In genomic region chr1:155909894-155910293, GRCh38 we compare ENCODE assay signal across 8 cellular contexts. TPM values are rescaled to one million over a fixed set of nuclear protein-coding genes. Genes with fewer than 3 reads are reported as not detected.
DNase-seq lines count a peak whose midpoint lies in the region; TF ChIP-seq lines count a peak whose summit lies in the region.

No MANE protein-coding gene starts in this region.

- no peaks in the 10 kb centered on the region for H3K27me3 Mint-ChIP-seq in neural crest cell (ENCODE audit: low read depth)

- in situ Hi-C loops in G401 (cut with HindIII; ENCODE audit: low sequenced_read_pairs) = no loop called here

- peak overlapping the region; percentile 96 for H3K4me3 Mint-ChIP-seq in neural crest cell

- peak overlapping the region; percentile 85 for H3K4me3 ChIP-seq in DOHH2 (ENCODE audit: low read length)
- H3K4me3 ChIP-seq in epithelial cell of esophagus (ENCODE audit: low read length) = peak overlapping the region; percentile 69

- DNase-seq in RKO (ENCODE audit: low spot score) (peak; percentile 72), epithelial cell of esophagus (ENCODE audit: low read depth) (peak; percentile 91), neural crest cell (ENCODE audit: low read depth, low spot score) (no peak), SW480 (ENCODE audit: low spot score) (no peak), G401 (ENCODE audit: low spot score) (no peak), HUDEP-2 (lab: John Stamatoyannopoulos, UW; ENCODE audit: unreplicated experiment in 76 of 76) (no peak), cerebellar nuclear complex (lab: John Stamatoyannopoulos, UW) (no peak)

- no peaks in the 10 kb centered on the region for H3K9me3 Mint-ChIP-seq in neural crest cell

- H3K4me1 Mint-ChIP-seq in neural crest cell = peaks cover 21% of the 10 kb centered on the region

- H3K4me1 ChIP-seq in DOHH2 (ENCODE audit: control insufficient read depth, low read length) = peaks cover 20% of the 10 kb centered on the region

- no peaks in the 10 kb centered on the region for H3K9me3 ChIP-seq in DOHH2 (ENCODE audit: control insufficient read depth, insufficient read depth, low read length)

- H3K9me2 ChIP-seq in DOHH2 (replicated peaks; ENCODE audit: control insufficient read depth, low read length) = no peaks in the 10 kb centered on the region

- no peaks in the 10 kb centered on the region for H3K27me3 ChIP-seq in DOHH2 (ENCODE audit: control insufficient read depth, low read length)

- peaks cover 16% of the 10 kb centered on the region for H3K36me3 Mint-ChIP-seq in neural crest cell (ENCODE audit: low read depth)

- TF ChIP-seq CTCF in DOHH2 (IDR thresholded peaks at IDR 0.05; ENCODE audit: low read depth, low read length, poor library complexity, severe bottlenecking) (no peak), epithelial cell of esophagus (IDR thresholded peaks at IDR 0.05; ENCODE audit: insufficient read depth, low read depth, low read length, missing control alignments) (no peak), neural crest cell (conservative IDR thresholded peaks at IDR 0.05) (no peak)

- H3K27ac ChIP-seq in DOHH2 (ENCODE audit: low read depth, low read length) = no peak overlapping the region

- H3K79me2 ChIP-seq in DOHH2 (ENCODE audit: control insufficient read depth, low read length) = peaks cover 19% of the 10 kb centered on the region

- no peaks in the 10 kb centered on the region for H4K20me1 ChIP-seq in DOHH2 (ENCODE audit: control insufficient read depth, insufficient read depth, low read depth, low read length)

- peaks cover 80% of the 10 kb centered on the region for H3K36me3 ChIP-seq in DOHH2 (ENCODE audit: control insufficient read depth, low read length)

- H3K27ac Mint-ChIP-seq in neural crest cell (ENCODE audit: unreplicated experiment) = no peak overlapping the region

- peak overlapping the region; percentile 95 for H3K4me2 ChIP-seq in DOHH2 (ENCODE audit: low read length)

- peaks cover 39% of the 10 kb centered on the region for H3F3A ChIP-seq in DOHH2 (ENCODE audit: control insufficient read depth, insufficient read depth)

RNA-seq across cellular contexts. Expression of gene RIT1, which starts 1.3 kb away (rescaled TPM):
- total RNA-seq in neural crest cell = 34.5 and 35.3 TPM in 2 replicates
- total RNA-seq in G401 (2014; rRNA removed; shearing (Covaris generic)) = 22.6 and 43.9 TPM in 2 replicates

RNA-seq across cellular contexts. Expression of gene KHDC4, which starts 24.3 kb away (rescaled TPM):
- total RNA-seq in neural crest cell = 69.9 and 71.2 TPM in 2 replicates
- total RNA-seq in G401 (2014; rRNA removed; shearing (Covaris generic)) = 30.0 and 52.6 TPM in 2 replicates

RNA-seq across cellular contexts. Expression of gene RXFP4, which starts 31.5 kb away (rescaled TPM):
- not detected in 2 replicates for total RNA-seq in neural crest cell
- total RNA-seq in G401 (2014; rRNA removed; shearing (Covaris generic)) = not detected in 2 replicates

RNA-seq across cellular contexts. Expression of gene SYT11, which starts 50.5 kb away (rescaled TPM):
- total RNA-seq in neural crest cell = 19.8 and 20.0 TPM in 2 replicates
- total RNA-seq in G401 (2014; rRNA removed; shearing (Covaris generic)) = 4.9 and 5.8 TPM in 2 replicates

RNA-seq across cellular contexts. Expression of gene GON4L, which starts 52.9 kb away (rescaled TPM):
- total RNA-seq in neural crest cell = 58.4 and 59.5 TPM in 2 replicates
- 9.4 and 14.3 TPM in 2 replicates for total RNA-seq in G401 (2014; rRNA removed; shearing (Covaris generic))

Comparison
In these comparisons a context has a peak if more than half of its experiments do, and no peak if none do; other contexts are left out.
1. DNase-seq: peak in RKO (single experiment) and epithelial cell of esophagus (single experiment); none in neural crest cell (single experiment), SW480 (single experiment), G401 (single experiment), HUDEP-2 (0 of 76) and cerebellar nuclear complex (0 of 2).